8 cellular contexts compared by ENCODE assay signal in genomic region chr19:43784981-43785808, GRCh38. TPM values are rescaled to one million over a fixed set of nuclear protein-coding genes. Genes with fewer than 3 reads are reported as not detected.
DNase-seq lines count a peak whose midpoint lies in the region; ATAC-seq, FAIRE-seq and TF ChIP-seq lines count a peak whose summit lies in the region.

No MANE protein-coding gene starts in this region.

- FAIRE-seq in GM12892 (lab: Jason Lieb, UNC): peak; percentile 70

- peaks cover 29% of the 10 kb centered on the region for H3K4me1 ChIP-seq in SJSA1 (replicated peaks)
- H3K4me1 ChIP-seq in heart right ventricle: peaks cover 0 to 28% (median 2%) of the 10 kb centered on the region in 9 donors

- no peak overlapping the region for H3K4me3 ChIP-seq in SJSA1
- no peak overlapping the region for H3K4me3 ChIP-seq in heart right ventricle

- H3K27ac ChIP-seq in SJSA1 (peak overlapping the region; percentile 19; the same call in 1 of the 2 replicates), heart right ventricle (peak overlapping the region in 1 of 10 donors; percentile 70)

- peak; percentile 94 to 99 (median 96) for TF ChIP-seq CTCF in heart right ventricle (IDR thresholded peaks at IDR 0.05)

- no peak for TF ChIP-seq POLR2A in GM12892 (IDR thresholded peaks at IDR 0.05; ENCODE audit: low read depth, low read length)

- H3K9me3 ChIP-seq in SJSA1 (replicated peaks) (no peaks in the 10 kb centered on the region; the same call in 1 of the 2 replicates), heart right ventricle (no peaks in the 10 kb centered on the region)

- intact Hi-C loops in heart right ventricle (cut with DNase I): loop anchor here in 9 of 10 donors (1.0 to 10.0 kb wide), 6 partner anchors 38 to 240 kb away; partner anchors contain the start of gene PLAUR (in 1 of the 9)

- DNase-seq in AG08395 (ENCODE audit: low spot score) (peak; percentile 76), GM12892 (ENCODE audit: insufficient read length) (no peak), M059J (ENCODE audit: low read depth) (peak; percentile 89), SJSA1 (ENCODE audit: low read depth in 1 of 2, low spot score in 2 of 2) (peak; percentile 66 to 69), amniotic stem cell (lab: John Stamatoyannopoulos, UW) (peak; percentile 32), heart right ventricle (peak in 1 of 2 donors; percentile 50), retina (peak; percentile 76)

- H3K36me3 ChIP-seq in SJSA1: no peaks in the 10 kb centered on the region
- H3K36me3 ChIP-seq in heart right ventricle: no peaks in the 10 kb centered on the region

- ATAC-seq in heart right ventricle (peak; percentile 59 to 90 (median 83)), HG02610 (IDR thresholded peaks at IDR 0.05; ENCODE audit: unreplicated experiment) (no peak)

- no peaks in the 10 kb centered on the region; the same call in 1 of the 2 replicates for H3K27me3 ChIP-seq in SJSA1 (replicated peaks)
- H3K27me3 ChIP-seq in heart right ventricle: peaks cover 0 to 35% (median 18%) of the 10 kb centered on the region in 7 donors

- WGBS in heart right ventricle, 2 donors: 16 to 18% methylated on average over 10 of the region's 10 CpGs

RNA-seq across cellular contexts. Expression of gene KCNN4, which starts 4.4 kb away (rescaled TPM):
- 41.1 TPM for polyA plus RNA-seq in GM12892 (2012; ENCODE audit: missing spikeins)
- 20.6 and 30.3 TPM in 2 replicates for total RNA-seq in M059J (2014; rRNA removed; shearing (Covaris generic))
- 1.6 and 5.1 TPM in 2 replicates for total RNA-seq in SJSA1 (2014; rRNA removed; shearing (Covaris generic))
- total RNA-seq in heart right ventricle: 1 to 10 TPM in 3 of 10 donors, under 1 TPM in 7; 0.34 to 1.6 (median 0.69) TPM
- polyA plus RNA-seq in heart right ventricle: 1 to 10 TPM; 1.2 to 1.4 TPM

RNA-seq across cellular contexts. Expression of gene LYPD5, which starts 17.1 kb away (rescaled TPM):
- not detected for polyA plus RNA-seq in GM12892 (2012; ENCODE audit: missing spikeins)
- total RNA-seq in M059J (2014; rRNA removed; shearing (Covaris generic)): 2.1 and 5.5 TPM in 2 replicates
- 0.24 TPM in 1 of 2 replicates, not detected in the other for total RNA-seq in SJSA1 (2014; rRNA removed; shearing (Covaris generic))
- total RNA-seq in heart right ventricle: 1 to 10 TPM in 5 of 10 donors, under 1 TPM in 5; 0.24 to 5.3 (median 0.90) TPM
- polyA plus RNA-seq in heart right ventricle: 1 to 10 TPM in 1 of 2 donors, under 1 TPM in 1; 0.37 to 1.2 TPM

RNA-seq across cellular contexts. Expression of gene SMG9, which starts 30.4 kb away (rescaled TPM):
- 21.9 TPM for polyA plus RNA-seq in GM12892 (2012; ENCODE audit: missing spikeins)
- 16.0 and 24.0 TPM in 2 replicates for total RNA-seq in M059J (2014; rRNA removed; shearing (Covaris generic))
- 9.4 and 29.9 TPM in 2 replicates for total RNA-seq in SJSA1 (2014; rRNA removed; shearing (Covaris generic))
- total RNA-seq in heart right ventricle: 10 to 100 TPM in 9 of 10 donors, 1 to 10 TPM in 1; 10.0 to 19.4 (median 13.3) TPM
- polyA plus RNA-seq in heart right ventricle: 10 to 100 TPM; 20.3 to 30.4 TPM

RNA-seq across cellular contexts. Expression of gene ZNF283, which starts 41.9 kb away (rescaled TPM):
- 8.4 TPM for polyA plus RNA-seq in GM12892 (2012; ENCODE audit: missing spikeins)
- 4.2 and 5.6 TPM in 2 replicates for total RNA-seq in M059J (2014; rRNA removed; shearing (Covaris generic))
- total RNA-seq in SJSA1 (2014; rRNA removed; shearing (Covaris generic)): 6.6 and 11.1 TPM in 2 replicates
- total RNA-seq in heart right ventricle: 10 to 100 TPM in 9 of 10 donors, 1 to 10 TPM in 1; 7.5 to 16.9 (median 12.1) TPM
- polyA plus RNA-seq in heart right ventricle: 1 to 10 TPM; 1.7 to 6.7 TPM
